ENCODE assay signal across 1 cellular context in the genomic region with DNA sequence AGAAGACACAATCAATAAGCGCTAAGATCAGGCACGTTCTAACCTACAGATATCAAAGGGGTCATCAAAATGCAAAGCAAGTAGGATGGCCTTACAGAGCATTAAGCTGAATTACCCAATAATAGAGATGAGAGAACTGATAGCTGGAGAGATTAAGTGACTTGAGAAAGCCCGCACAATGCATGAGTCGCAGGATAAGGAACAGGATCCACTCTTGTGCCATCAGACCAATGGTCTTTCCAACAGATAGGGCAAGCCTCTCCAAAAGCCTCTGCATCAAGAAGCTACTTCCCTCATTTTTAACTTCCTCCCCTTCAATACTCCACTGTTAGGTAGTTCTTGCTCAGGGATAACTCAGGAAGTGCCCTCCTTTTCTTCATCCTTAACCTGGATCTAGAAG.
TF ChIP-seq lines count a peak whose summit lies in the region.

No MANE protein-coding gene starts in this region.

TF ChIP-seq in IMR-90, 13 proteins besides CTCF, POLR2A, EP300 and RAD21:
- TF ChIP-seq CEBPB (IDR thresholded peaks at IDR 0.05; ENCODE audit: low read depth, low read length) (no peak), RFX5 (IDR thresholded peaks at IDR 0.05; ENCODE audit: low read depth, low read length) (no peak), MAFK (IDR thresholded peaks at IDR 0.05; ENCODE audit: low read depth, low read length) (no peak), SMC3 (IDR thresholded peaks at IDR 0.05; ENCODE audit: low read depth, low read length) (no peak), MAZ (IDR thresholded peaks at IDR 0.05; ENCODE audit: borderline replicate concordance, low read depth, low read length) (no peak), MXI1 (IDR thresholded peaks at IDR 0.05; ENCODE audit: borderline replicate concordance, low read depth, low read length) (no peak), BHLHE40 (IDR thresholded peaks at IDR 0.05; ENCODE audit: low read depth, low read length) (no peak), NFE2L2 (IDR thresholded peaks at IDR 0.05; ENCODE audit: low read depth, low read length) (no peak), CHD1 (IDR thresholded peaks at IDR 0.05; ENCODE audit: low read depth, low read length) (no peak), RCOR1 (IDR thresholded peaks at IDR 0.05; ENCODE audit: insufficient replicate concordance, low read length) (no peak), FOS (IDR thresholded peaks at IDR 0.05; ENCODE audit: low read depth, low read length) (no peak)
- TF ChIP-seq, protein P1, sequence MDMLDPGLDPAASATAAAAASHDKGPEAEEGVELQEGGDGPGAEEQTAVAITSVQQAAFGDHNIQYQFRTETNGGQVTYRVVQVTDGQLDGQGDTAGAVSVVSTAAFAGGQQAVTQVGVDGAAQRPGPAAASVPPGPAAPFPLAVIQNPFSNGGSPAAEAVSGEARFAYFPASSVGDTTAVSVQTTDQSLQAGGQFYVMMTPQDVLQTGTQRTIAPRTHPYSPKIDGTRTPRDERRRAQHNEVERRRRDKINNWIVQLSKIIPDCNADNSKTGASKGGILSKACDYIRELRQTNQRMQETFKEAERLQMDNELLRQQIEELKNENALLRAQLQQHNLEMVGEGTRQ (IDR thresholded peaks at IDR 0.05; ENCODE audit: low read depth, low read length) = no peak
- TF ChIP-seq, protein P2, sequence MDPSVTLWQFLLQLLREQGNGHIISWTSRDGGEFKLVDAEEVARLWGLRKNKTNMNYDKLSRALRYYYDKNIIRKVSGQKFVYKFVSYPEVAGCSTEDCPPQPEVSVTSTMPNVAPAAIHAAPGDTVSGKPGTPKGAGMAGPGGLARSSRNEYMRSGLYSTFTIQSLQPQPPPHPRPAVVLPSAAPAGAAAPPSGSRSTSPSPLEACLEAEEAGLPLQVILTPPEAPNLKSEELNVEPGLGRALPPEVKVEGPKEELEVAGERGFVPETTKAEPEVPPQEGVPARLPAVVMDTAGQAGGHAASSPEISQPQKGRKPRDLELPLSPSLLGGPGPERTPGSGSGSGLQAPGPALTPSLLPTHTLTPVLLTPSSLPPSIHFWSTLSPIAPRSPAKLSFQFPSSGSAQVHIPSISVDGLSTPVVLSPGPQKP (IDR thresholded peaks at IDR 0.05; ENCODE audit: borderline replicate concordance, low read depth, low read length) = no peak
